Comparison of ENCODE assay signal across 11 cellular contexts in genomic region chr22:46107753-46108563, GRCh38. TPM values are rescaled to one million over a fixed set of nuclear protein-coding genes. Genes with fewer than 3 reads are reported as not detected.
A peak's percentile ranks its signal among the peaks of the same experiment; 100 is the strongest.
DNase-seq lines count a peak whose midpoint lies in the region; ATAC-seq and TF ChIP-seq lines count a peak whose summit lies in the region.
"Had no signal": no experiment of that assay in that cellular context is flagged by ENCODE, and none has a peak within 500 bp of the region (broad histone marks: within the 10 kb centered on the region; RNA-seq: fewer than 3 reads in every experiment).

No MANE protein-coding gene starts in this region.

- intact Hi-C loops in colonic mucosa (cut with DNase I) (no loop called here), lower lobe of right lung (cut with DNase I) (no loop called here)

- TF ChIP-seq CTCF in colonic mucosa (IDR thresholded peaks at IDR 0.05) (no peak), lower lobe of right lung (IDR thresholded peaks at IDR 0.05) (no peak)

- H3K27me3 ChIP-seq in colonic mucosa (no peaks in the 10 kb centered on the region), lower lobe of right lung (ENCODE audit: low read depth) (no peaks in the 10 kb centered on the region)

- peak overlapping the region in 1 of 2 donors; percentile 16 for H3K9ac ChIP-seq in colonic mucosa (ENCODE audit: low read depth in 2 of 2, low read length in 2 of 2)

- no peaks in the 10 kb centered on the region for H3K4me1 Mint-ChIP-seq in activated naive CD4-positive, alpha-beta T cell treated with anti-CD3 and anti-CD28 coated beads, Interleukin-2, amount 10 ng/mL, durations not matched to agents 7 days and 5 days

- no peaks in the 10 kb centered on the region for H3K9me3 ChIP-seq in colonic mucosa
- no peaks in the 10 kb centered on the region for H3K9me3 ChIP-seq in lower lobe of right lung

- H3K4me3 ChIP-seq in colonic mucosa = no peak overlapping the region
- H3K4me3 ChIP-seq in lower lobe of right lung = no peak overlapping the region

- no peaks in the 10 kb centered on the region for H3K4me1 ChIP-seq in colonic mucosa
- H3K4me1 ChIP-seq in lower lobe of right lung = peaks cover 88% of the 10 kb centered on the region

- no peaks in the 10 kb centered on the region for H3K9me3 Mint-ChIP-seq in activated naive CD4-positive, alpha-beta T cell treated with anti-CD3 and anti-CD28 coated beads, Interleukin-2, amount 10 ng/mL, durations not matched to agents 7 days and 5 days
- H3K9me3 Mint-ChIP-seq: T-helper 2 cell treated with Interferon-gamma antibody and Interleukin-4, amounts not matched to agents 5 μg/mL and 100 μg/mL, for 36 hours had no signal

- no peaks in the 10 kb centered on the region for H3K27me3 Mint-ChIP-seq in activated naive CD4-positive, alpha-beta T cell treated with anti-CD3 and anti-CD28 coated beads, Interleukin-2, amount 10 ng/mL, durations not matched to agents 7 days and 5 days

- H3K27ac ChIP-seq in colonic mucosa = peak overlapping the region; percentile 33
- peak overlapping the region; percentile 83 for H3K27ac ChIP-seq in lower lobe of right lung
- peak overlapping the region; percentile 92 for H3K27ac ChIP-seq in temporal lobe (ENCODE audit: low read depth, low read length)

- no peak overlapping the region for H3K27ac Mint-ChIP-seq in activated naive CD4-positive, alpha-beta T cell treated with anti-CD3 and anti-CD28 coated beads, Interleukin-2, amount 10 ng/mL, durations not matched to agents 7 days and 5 days
- H3K27ac Mint-ChIP-seq: T-helper 2 cell treated with Interferon-gamma antibody and Interleukin-4, amounts not matched to agents 5 μg/mL and 100 μg/mL, for 36 hours had no signal

- no peaks in the 10 kb centered on the region for H3K36me3 Mint-ChIP-seq in activated naive CD4-positive, alpha-beta T cell treated with anti-CD3 and anti-CD28 coated beads, Interleukin-2, amount 10 ng/mL, durations not matched to agents 7 days and 5 days

- ATAC-seq in lower lobe of right lung = no peak

- TF ChIP-seq EP300 in Ishikawa (IDR thresholded peaks at IDR 0.05; ENCODE audit: borderline replicate concordance) = peak; percentile 44

- no peaks in the 10 kb centered on the region for H3K36me3 ChIP-seq in colonic mucosa
- H3K36me3 ChIP-seq in lower lobe of right lung = peaks cover 87% of the 10 kb centered on the region

- DNase-seq in colonic mucosa (no peak), lower lobe of right lung (no peak), NCI-H2196 (lab: John Stamatoyannopoulos, UW; ENCODE audit: unreplicated experiment) (no peak), dermis blood vessel endothelial cell (no peak), NK-92 (lab: John Stamatoyannopoulos, UW; ENCODE audit: unreplicated experiment) (no peak)
- no peak for DNase-seq in activated naive CD4-positive, alpha-beta T cell treated with anti-CD3 and anti-CD28 coated beads, Interleukin-2, amount 10 ng/mL, durations not matched to agents 7 days and 5 days
- DNase-seq: NK-92 treated with Interleukin-12 subunit alpha and Interleukin-12 subunit beta, amount 100 ng/mL, for 24 hours; stimulated activated CD4-positive, alpha-beta T cell treated with anti-CD3 and anti-CD28 coated beads, Interleukin-12 subunit alpha, Interleukin-12 subunit beta, amount 100 ng/mL, for 4 hours had no signal

- no peak overlapping the region for H3K4me3 Mint-ChIP-seq in activated naive CD4-positive, alpha-beta T cell treated with anti-CD3 and anti-CD28 coated beads, Interleukin-2, amount 10 ng/mL, durations not matched to agents 7 days and 5 days
- H3K4me3 Mint-ChIP-seq: T-helper 2 cell treated with Interferon-gamma antibody and Interleukin-4, amounts not matched to agents 5 μg/mL and 100 μg/mL, for 36 hours had no signal

- TF ChIP-seq RAD21 in Ishikawa (IDR thresholded peaks at IDR 0.05; ENCODE audit: low read depth) = no peak

- CTCF ChIA-PET in activated naive CD4-positive, alpha-beta T cell treated with anti-CD3 and anti-CD28 coated beads, Interleukin-2, amount 10 ng/mL, durations not matched to agents 7 days and 5 days (lab: Charles Lee) = no interaction called here

TF ChIP-seq in Ishikawa, 13 proteins besides CTCF, POLR2A, EP300 and RAD21:
- no peak for TF ChIP-seq MAX (IDR thresholded peaks at IDR 0.05)
- no peak for TF ChIP-seq TAF1 (IDR thresholded peaks at IDR 0.05; ENCODE audit: low read depth)
- no peak for TF ChIP-seq YY1 (IDR thresholded peaks at IDR 0.05; ENCODE audit: low read depth)
- TF ChIP-seq USF1 (IDR thresholded peaks at IDR 0.05) = no peak
- TF ChIP-seq ZBTB7A (IDR thresholded peaks at IDR 0.05; ENCODE audit: low read depth) = no peak
- TF ChIP-seq TCF12 (IDR thresholded peaks at IDR 0.05; ENCODE audit: low read depth) = no peak
- no peak; the same call in 1 of the 2 replicates for TF ChIP-seq TEAD4 (IDR thresholded peaks at IDR 0.05)
- TF ChIP-seq CEBPB (IDR thresholded peaks at IDR 0.05) = no peak
- TF ChIP-seq EGR1 (IDR thresholded peaks at IDR 0.05) = no peak
- no peak for TF ChIP-seq NFIC (IDR thresholded peaks at IDR 0.05)
- TF ChIP-seq CREB1 (IDR thresholded peaks at IDR 0.05; ENCODE audit: low read depth) = no peak
- no peak; the same call in 1 of the 2 replicates for TF ChIP-seq FOXM1 (IDR thresholded peaks at IDR 0.05; ENCODE audit: borderline replicate concordance, low read depth)
- no peak for TF ChIP-seq REST (IDR thresholded peaks at IDR 0.05; ENCODE audit: low read depth)

RNA-seq across cellular contexts. Expression of gene PPARA, which starts 42.4 kb away (rescaled TPM):
- 10 to 100 TPM; 59.8 to 74.8 TPM for total RNA-seq in colonic mucosa
- 20.5 TPM for total RNA-seq in lower lobe of right lung
- total RNA-seq in temporal lobe = 4.9 TPM
- 12.5 and 20.6 TPM in 2 replicates for total RNA-seq in dermis blood vessel endothelial cell

Comparison
In these comparisons a context has a peak if more than half of its experiments do, and no peak if none do; other contexts are left out.
1. H3K27ac ChIP-seq: peak in every context shown above with its lines; median percentile 92 in temporal lobe; 83 in lower lobe of right lung; 33 in colonic mucosa.